20 cellular contexts compared by ENCODE assay signal in the genomic region with DNA sequence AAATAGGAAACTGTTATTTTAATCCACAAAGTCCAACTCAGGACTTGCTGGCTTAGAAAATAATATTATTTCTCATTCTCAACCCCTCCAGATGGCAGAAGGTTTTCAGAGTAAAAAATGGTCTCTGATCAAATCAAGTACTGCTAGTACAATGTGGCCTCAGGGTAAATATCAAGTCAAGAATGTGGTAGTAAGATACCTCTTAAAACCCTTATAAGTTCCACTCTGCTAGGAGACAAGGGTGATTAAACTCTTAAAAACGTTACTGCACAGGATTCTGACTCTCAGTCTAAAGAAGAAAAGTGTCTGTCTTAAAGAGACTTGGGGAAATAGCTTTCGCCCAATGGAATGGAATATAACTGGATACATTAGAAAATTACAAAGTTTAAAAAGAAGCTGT.
DNase-seq lines count a peak whose midpoint lies in the region; ATAC-seq and TF ChIP-seq lines count a peak whose summit lies in the region.
"Had no signal": no experiment of that assay in that cellular context is flagged by ENCODE, and none has a peak within 500 bp of the region (broad histone marks: within the 10 kb centered on the region; RNA-seq: fewer than 3 reads in every experiment).

No MANE protein-coding gene starts in this region.

- no peak overlapping the region for H3K18ac ChIP-seq in trophoblast cell (ENCODE audit: low read length)

- H3K4me1 Mint-ChIP-seq in GM23338, result peaks cover 6% of the 10 kb centered on the region; the same call in 2 of the 3 replicates
- H3K4me1 Mint-ChIP-seq: B cell; CD4-positive, CD25-positive, alpha-beta regulatory T cell had no signal

- H4K20me1 ChIP-seq in GM23338 (replicated peaks; ENCODE audit: insufficient read depth), result no peaks in the 10 kb centered on the region
- H4K20me1 ChIP-seq: BLaER1 had no signal

- H2AK5ac ChIP-seq in trophoblast cell (ENCODE audit: low read length), result no peak overlapping the region

- H3K36me3 ChIP-seq in GM23338 (ENCODE audit: insufficient read depth), result no peaks in the 10 kb centered on the region
- H3K36me3 ChIP-seq in adipocyte (ENCODE audit: control insufficient read depth, insufficient read depth, low read length, severe bottlenecking), result no peaks in the 10 kb centered on the region
- H3K36me3 ChIP-seq in trophoblast cell (ENCODE audit: control insufficient read depth in 1 of 2, insufficient read depth in 2 of 2, low read length in 2 of 2), result no peaks in the 10 kb centered on the region
- H3K36me3 ChIP-seq: BLaER1 had no signal

- no peak overlapping the region for H3K4me2 ChIP-seq in GM23338
- H3K4me2 ChIP-seq in trophoblast cell (ENCODE audit: low read length), result no peak overlapping the region
- H3K4me2 ChIP-seq: BLaER1 had no signal

- WGBS in trophoblast cell (ENCODE audit: extremely low coverage, insufficient coverage, insufficient read length), result no CpG with 5 or more reads among the region's 2 CpGs

- peaks cover 3% of the 10 kb centered on the region; the same call in 1 of the 3 replicates for H3K9me3 Mint-ChIP-seq in GM23338

- H3K27ac ChIP-seq in GM23338 (ENCODE audit: low read depth) (no peak overlapping the region), trophoblast cell (ENCODE audit: low read depth, low read length) (peak overlapping the region; percentile 55)
- H3K27ac ChIP-seq: BLaER1, C4-2B, GM23248 had no signal

- H3K27me3 Mint-ChIP-seq in GM23338 (ENCODE audit: insufficient read depth, low read depth, poor library complexity), result peaks cover 1% of the 10 kb centered on the region
- H3K27me3 Mint-ChIP-seq: B cell; CD4-positive, CD25-positive, alpha-beta regulatory T cell had no signal

- no peak overlapping the region for H4K12ac ChIP-seq in trophoblast cell (ENCODE audit: low read depth, low read length)

- no peak overlapping the region for H3K4me3 Mint-ChIP-seq in GM23338
- H3K4me3 Mint-ChIP-seq: B cell; CD4-positive, CD25-positive, alpha-beta regulatory T cell; CD8-positive, alpha-beta T cell; H9 had no signal

- H3K27me3 ChIP-seq in GM23338 (ENCODE audit: insufficient read depth) (no peaks in the 10 kb centered on the region), adipocyte (replicated peaks; ENCODE audit: control insufficient read depth, insufficient read depth, low read length) (no peaks in the 10 kb centered on the region), trophoblast cell (ENCODE audit: insufficient read depth, low read length) (no peaks in the 10 kb centered on the region)
- H3K27me3 ChIP-seq: BLaER1 had no signal

- H3K9me3 ChIP-seq in adipocyte (ENCODE audit: control insufficient read depth, low read length) (no peaks in the 10 kb centered on the region), trophoblast cell (ENCODE audit: insufficient read depth, low read depth, low read length) (peaks cover 2% of the 10 kb centered on the region)
- H3K9me3 ChIP-seq: Caco-2 had no signal

- H3K9me2 ChIP-seq in GM23338 (ENCODE audit: insufficient read depth), result no peaks in the 10 kb centered on the region

- DNase-seq in EH (ENCODE audit: low read depth) (peak; percentile 67), GM23338 (ENCODE audit: low spot score) (no peak), adipocyte (ENCODE audit: low read depth) (peak; percentile 15), trophoblast cell (peak; percentile 32 to 90), A172 (ENCODE audit: low spot score) (no peak), activated T-cell treated with anti-CD3 and anti-CD28 coated beads for 4 hours (no peak)
- DNase-seq: 8988T; Caco-2; CD4-positive, CD25-positive, alpha-beta regulatory T cell; CD8-positive, alpha-beta T cell; DMS153; DND-41; GF-D8; GM23248; H9 had no signal

- H3K4me1 ChIP-seq in GM23338 (ENCODE audit: insufficient read depth) (peaks cover 7% of the 10 kb centered on the region; the same call in 1 of the 2 replicates), adipocyte (ENCODE audit: control insufficient read depth, insufficient read depth, low read length) (no peaks in the 10 kb centered on the region), trophoblast cell (ENCODE audit: control insufficient read depth in 1 of 2, insufficient read depth in 2 of 2, low read length in 2 of 2) (no peaks in the 10 kb centered on the region)
- H3K4me1 ChIP-seq: BLaER1, Caco-2 had no signal

- no peak overlapping the region for H3K4ac ChIP-seq in trophoblast cell (ENCODE audit: low read depth, low read length)

- H4K91ac ChIP-seq in trophoblast cell (ENCODE audit: low read depth, low read length), result no peak overlapping the region

- H3K4me3 ChIP-seq in GM23338 (no peak overlapping the region), adipocyte (ENCODE audit: low read length) (no peak overlapping the region), trophoblast cell (ENCODE audit: low read depth, low read length) (no peak overlapping the region)
- H3K4me3 ChIP-seq: BLaER1, GM23248 had no signal

- H4K8ac ChIP-seq in trophoblast cell (ENCODE audit: low read depth, low read length), result no peak overlapping the region

- no peak overlapping the region for H3K23ac ChIP-seq in trophoblast cell (ENCODE audit: low read length)

- H2BK5ac ChIP-seq in trophoblast cell (ENCODE audit: low read depth, low read length, poor library complexity), result no peak overlapping the region

- no peaks in the 10 kb centered on the region for H3F3A ChIP-seq in GM23338 (replicated peaks; ENCODE audit: low read depth)

- no peak overlapping the region for H2BK120ac ChIP-seq in trophoblast cell (ENCODE audit: insufficient read depth, low read length, poor library complexity)

- no peak overlapping the region for H3K27ac Mint-ChIP-seq in GM23338
- H3K27ac Mint-ChIP-seq: B cell; CD4-positive, CD25-positive, alpha-beta regulatory T cell; CD8-positive, alpha-beta T cell; H9 had no signal

- H3K9ac ChIP-seq in adipocyte (ENCODE audit: low read length) (no peak overlapping the region), trophoblast cell (ENCODE audit: low read length) (no peak overlapping the region)
- H3K9ac ChIP-seq: BLaER1, GM23248 had no signal

- H2BK12ac ChIP-seq in trophoblast cell (ENCODE audit: low read length), result no peak overlapping the region

- no peaks in the 10 kb centered on the region for H3K79me2 ChIP-seq in GM23338 (replicated peaks; ENCODE audit: insufficient read depth)
- H3K79me2 ChIP-seq in trophoblast cell (ENCODE audit: control insufficient read depth, insufficient read depth, low read length, poor library complexity), result no peaks in the 10 kb centered on the region

- ATAC-seq in GM23338 (no peak), HG03039 (IDR thresholded peaks at IDR 0.05; ENCODE audit: unreplicated experiment) (no peak)
- ATAC-seq: CD8-positive, alpha-beta T cell; HCT116 had no signal

- peaks cover 4% of the 10 kb centered on the region for H3K79me1 ChIP-seq in trophoblast cell (ENCODE audit: low read length)

- no peak overlapping the region for H3K14ac ChIP-seq in trophoblast cell (ENCODE audit: low read length)

- 0 out of 2 replicates have a peak overlapping the region, but pooled peaks have one; percentile 57 for H2AFZ ChIP-seq in GM23338
- H2AFZ ChIP-seq in trophoblast cell (ENCODE audit: insufficient read depth, low read length, poor library complexity), result no peak overlapping the region
- H2AFZ ChIP-seq: GM23248 had no signal

- no peaks in the 10 kb centered on the region for H3K36me3 Mint-ChIP-seq in GM23338 (ENCODE audit: low read depth)
- H3K36me3 Mint-ChIP-seq: CD4-positive, CD25-positive, alpha-beta regulatory T cell; CD8-positive, alpha-beta T cell had no signal

- TF ChIP-seq CTCF in GM23338 (conservative IDR thresholded peaks at IDR 0.05; ENCODE audit: low read depth in 2 of 2), result no peak

Comparison
In these comparisons a context has a peak if more than half of its experiments do, and no peak if none do; other contexts are left out.
1. DNase-seq: peak in EH (single experiment), adipocyte (single experiment) and trophoblast cell (2 of 2); none in GM23338 (single experiment), A172 (single experiment) and activated T-cell treated with anti-CD3 and anti-CD28 coated beads for 4 hours (single experiment).